In the genomic region with DNA sequence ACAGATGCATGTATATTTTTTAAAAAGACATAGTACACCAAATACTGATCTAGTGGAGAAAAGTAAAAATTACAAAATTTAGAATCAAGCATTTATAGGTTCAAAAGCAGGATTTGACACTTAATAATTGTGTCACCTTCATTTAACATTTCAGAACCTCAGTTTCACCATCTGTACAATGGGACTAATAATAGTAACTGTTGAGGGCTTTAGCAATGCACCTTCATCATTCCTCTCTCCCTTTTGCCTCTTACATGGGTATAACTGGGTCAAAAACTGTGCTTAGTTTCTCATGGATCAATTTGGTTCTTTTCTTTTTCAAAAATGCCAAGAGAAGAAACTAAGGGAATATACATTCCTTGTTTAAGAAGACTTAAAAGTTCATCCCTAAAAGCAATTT, we compare ENCODE assay signal across 15 cellular contexts. TPM values are rescaled to one million over a fixed set of nuclear protein-coding genes. Genes with fewer than 3 reads are reported as not detected.
DNase-seq lines count a peak whose midpoint lies in the region; ATAC-seq and TF ChIP-seq lines count a peak whose summit lies in the region.
"Had no signal": no experiment of that assay in that cellular context is flagged by ENCODE, and none has a peak within 500 bp of the region (broad histone marks: within the 10 kb centered on the region; RNA-seq: fewer than 3 reads in every experiment).

No MANE protein-coding gene starts in this region.

- H3K27me3 Mint-ChIP-seq in dendritic cell treated with granulocyte-macrophage colony-stimulating factor and Interleukin-4, amounts not matched to agents 40 ng/mL and 50 ng/mL, for 4 days: peaks cover 3% of the 10 kb centered on the region

- intact Hi-C loops in dendritic cell treated with granulocyte-macrophage colony-stimulating factor and Interleukin-4, amounts not matched to agents 40 ng/mL and 50 ng/mL, for 4 days (cut with micrococcal nuclease): loop anchor here (5.0 to 10.0 kb wide), 2 partner anchors 190 to 507 kb away; no protein-coding TSS in a partner anchor

- no peaks in the 10 kb centered on the region for H3K36me3 Mint-ChIP-seq in dendritic cell treated with granulocyte-macrophage colony-stimulating factor and Interleukin-4, amounts not matched to agents 40 ng/mL and 50 ng/mL, for 4 days (ENCODE audit: low read depth)

- H3K9me3 ChIP-seq in SJSA1 (replicated peaks) (no peaks in the 10 kb centered on the region), muscle layer of duodenum (ENCODE audit: control insufficient read depth in 1 of 2, low read length in 2 of 2) (no peaks in the 10 kb centered on the region)
- H3K9me3 ChIP-seq: MG63 had no signal

- H3K4me1 ChIP-seq in SJSA1 (replicated peaks): peaks cover 37% of the 10 kb centered on the region
- peaks cover 0 to 11% of the 10 kb centered on the region in 2 donors for H3K4me1 ChIP-seq in muscle layer of duodenum (ENCODE audit: control insufficient read depth in 1 of 2, insufficient read depth in 2 of 2, low read length in 2 of 2)

- H3K27ac Mint-ChIP-seq in dendritic cell treated with granulocyte-macrophage colony-stimulating factor and Interleukin-4, amounts not matched to agents 40 ng/mL and 50 ng/mL, for 4 days: peak overlapping the region; percentile 67

- H3K27me3 ChIP-seq in SJSA1 (replicated peaks) (no peaks in the 10 kb centered on the region), muscle layer of duodenum (ENCODE audit: low read depth, low read length) (no peaks in the 10 kb centered on the region)
- H3K27me3 ChIP-seq: MG63 had no signal

- H3K4me3 ChIP-seq in SJSA1 (no peak overlapping the region), muscle layer of duodenum (ENCODE audit: low read depth in 1 of 2, low read length in 2 of 2) (no peak overlapping the region)
- H3K4me3 ChIP-seq: MG63 had no signal

- peaks cover 35% of the 10 kb centered on the region for H3K4me1 Mint-ChIP-seq in dendritic cell treated with granulocyte-macrophage colony-stimulating factor and Interleukin-4, amounts not matched to agents 40 ng/mL and 50 ng/mL, for 4 days (ENCODE audit: low read depth)

- no peak for ATAC-seq in SK-N-SH treated with all-trans-retinoic acid at 6 μM for 48 hours
- ATAC-seq: PC-3 had no signal

- H3K27ac ChIP-seq in SJSA1 (peak overlapping the region; percentile 49; the same call in 1 of the 2 replicates), muscle layer of duodenum (ENCODE audit: low read length) (peak overlapping the region; percentile 43), temporal lobe (ENCODE audit: low read depth, low read length) (peak overlapping the region; percentile 87)
- H3K27ac ChIP-seq: C4-2B had no signal

- H3K9me3 Mint-ChIP-seq in dendritic cell treated with granulocyte-macrophage colony-stimulating factor and Interleukin-4, amounts not matched to agents 40 ng/mL and 50 ng/mL, for 4 days: no peaks in the 10 kb centered on the region

- DNase-seq in SJSA1 (ENCODE audit: low read depth in 1 of 2, low spot score in 2 of 2) (no peak), NCI-H1417 (lab: John Stamatoyannopoulos, UW) (no peak), foreskin melanocyte (no peak)
- DNase-seq in activated CD8-positive, alpha-beta memory T cell treated with anti-CD3 and anti-CD28 coated beads, Interleukin-2, amount 50 U/mL, for 4 hours: no peak
- DNase-seq: MG63, NCI-H2029, NCI-H524 treated with DMSO at 0.1 percent for 48 hours, PC-3 had no signal

- no peaks in the 10 kb centered on the region for H3K36me3 ChIP-seq in SJSA1
- H3K36me3 ChIP-seq in muscle layer of duodenum (ENCODE audit: control insufficient read depth in 1 of 2, insufficient read depth in 2 of 2, low read length in 2 of 2): no peaks in the 10 kb centered on the region
- H3K36me3 ChIP-seq: MG63 had no signal

- H3K4me3 Mint-ChIP-seq in dendritic cell treated with granulocyte-macrophage colony-stimulating factor and Interleukin-4, amounts not matched to agents 40 ng/mL and 50 ng/mL, for 4 days: no peak overlapping the region

TF ChIP-seq in SK-N-SH treated with all-trans-retinoic acid at 6 μM for 48 hours, 23 proteins besides CTCF, POLR2A, EP300 and RAD21:
- TF ChIP-seq ESRRG (CRISPR knock-in tag; IDR thresholded peaks at IDR 0.05) (no peak), ZFP30 (CRISPR knock-in tag; IDR thresholded peaks at IDR 0.05) (no peak), TCF4 (CRISPR knock-in tag; IDR thresholded peaks at IDR 0.05; ENCODE audit: borderline replicate concordance) (no peak)
- TF ChIP-seq, protein P1, sequence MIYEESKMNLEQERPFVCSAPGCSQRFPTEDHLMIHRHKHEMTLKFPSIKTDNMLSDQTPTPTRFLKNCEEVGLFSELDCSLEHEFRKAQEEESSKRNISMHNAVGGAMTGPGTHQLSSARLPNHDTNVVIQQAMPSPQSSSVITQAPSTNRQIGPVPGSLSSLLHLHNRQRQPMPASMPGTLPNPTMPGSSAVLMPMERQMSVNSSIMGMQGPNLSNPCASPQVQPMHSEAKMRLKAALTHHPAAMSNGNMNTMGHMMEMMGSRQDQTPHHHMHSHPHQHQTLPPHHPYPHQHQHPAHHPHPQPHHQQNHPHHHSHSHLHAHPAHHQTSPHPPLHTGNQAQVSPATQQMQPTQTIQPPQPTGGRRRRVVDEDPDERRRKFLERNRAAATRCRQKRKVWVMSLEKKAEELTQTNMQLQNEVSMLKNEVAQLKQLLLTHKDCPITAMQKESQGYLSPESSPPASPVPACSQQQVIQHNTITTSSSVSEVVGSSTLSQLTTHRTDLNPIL (CRISPR knock-in tag; IDR thresholded peaks at IDR 0.05; ENCODE audit: low read depth): no peak

RNA-seq across cellular contexts. Expression of a gene that starts 5.5 kb away (rescaled TPM):
- not detected in 2 replicates for total RNA-seq in SJSA1 (2014; rRNA removed; shearing (Covaris generic))
- total RNA-seq in temporal lobe: not detected
- total RNA-seq: dermis microvascular lymphatic vessel endothelial cell, HT1080, PC-3 had no signal

RNA-seq across cellular contexts. Expression of a gene that starts 27.4 kb away (rescaled TPM):
- total RNA-seq in SJSA1 (2014; rRNA removed; shearing (Covaris generic)): 3.3 and 21.9 TPM in 2 replicates
- 3.9 TPM for total RNA-seq in temporal lobe
